In genomic region chr1:167734227-167734626, GRCh38 we compare ENCODE assay signal across 7 cellular contexts.
"Had no signal": no experiment of that assay in that cellular context is flagged by ENCODE, and none has a peak within 500 bp of the region (broad histone marks: within the 10 kb centered on the region; RNA-seq: fewer than 3 reads in every experiment).

No MANE protein-coding gene starts in this region.

- H3K4me2 ChIP-seq: GM23338, KMS-11 had no signal

- DNase-seq: H7, Karpas-422, KBM-7 had no signal

- H3K9ac ChIP-seq: KMS-11 had no signal

- H2AFZ ChIP-seq: GM23338 had no signal

- ATAC-seq: GM23338 had no signal

- H3K9me3 ChIP-seq: HAP-1 had no signal

- H3K4me3 ChIP-seq: GM23338, HAP-1 had no signal

- H3K27ac ChIP-seq: KMS-11 had no signal

- FAIRE-seq: HTR-8/SVneo had no signal
